ENCODE assay signal across 17 cellular contexts in genomic region chr5:172956936-172957335, GRCh38. TPM values are rescaled to one million over a fixed set of nuclear protein-coding genes. Genes with fewer than 3 reads are reported as not detected.
DNase-seq lines count a peak whose midpoint lies in the region; ATAC-seq, FAIRE-seq and TF ChIP-seq lines count a peak whose summit lies in the region.
"Had no signal": no experiment of that assay in that cellular context is flagged by ENCODE, and none has a peak within 500 bp of the region (broad histone marks: within the 10 kb centered on the region; RNA-seq: fewer than 3 reads in every experiment).

No MANE protein-coding gene starts in this region.

- no peak for TF ChIP-seq CTCF in SK-N-SH (IDR thresholded peaks at IDR 0.05)
- TF ChIP-seq CTCF in D721Med (IDR thresholded peaks at IDR 0.05; ENCODE audit: insufficient read depth, missing control alignments): no peak

- H3K79me1 ChIP-seq in mesenchymal stem cell (replicated peaks; ENCODE audit: low read length, poor library complexity, severe bottlenecking): peaks cover 16% of the 10 kb centered on the region

- peaks cover 27% of the 10 kb centered on the region for H3K4me1 Mint-ChIP-seq in activated T-helper 1 cell treated with anti-CD3 and anti-CD28 coated beads, Interleukin-12 subunit alpha, Interleukin-12 subunit beta, Interleukin-2, Interleukin-4 antibody, amounts not matched to agents 30 ng/mL and 10 ng/mL and 1 ng/mL, durations not matched to agents 14 hours and 24 hours and 36 hours (ENCODE audit: low read depth)

- H3K27me3 ChIP-seq in SK-N-SH (ENCODE audit: insufficient read depth): no peaks in the 10 kb centered on the region
- no peaks in the 10 kb centered on the region for H3K27me3 ChIP-seq in mesenchymal stem cell (ENCODE audit: control insufficient read depth in 1 of 2, insufficient read depth in 1 of 2, low read length in 2 of 2)
- H3K27me3 ChIP-seq: cardiac muscle cell, ovary had no signal

- no peak overlapping the region for H4K91ac ChIP-seq in mesenchymal stem cell (ENCODE audit: low read length)

- no peak overlapping the region for H2BK5ac ChIP-seq in mesenchymal stem cell (ENCODE audit: low read depth, low read length, poor library complexity, severe bottlenecking)

- no peak overlapping the region for H2BK12ac ChIP-seq in mesenchymal stem cell (ENCODE audit: low read length in 2 of 2)

- DNase-seq in SK-N-SH (no peak), mesenchymal stem cell (no peak), D721Med (ENCODE audit: insufficient read length, low spot score) (no peak), HUDEP-2 (lab: John Stamatoyannopoulos, UW; ENCODE audit: unreplicated experiment in 76 of 76) (no peak), hepatic stellate cell (ENCODE audit: low spot score) (no peak)
- no peak for DNase-seq in activated T-helper 1 cell treated with anti-CD3 and anti-CD28 coated beads, Interleukin-12 subunit alpha, Interleukin-12 subunit beta, Interleukin-2, Interleukin-4 antibody, amounts not matched to agents 30 ng/mL and 10 ng/mL and 1 ng/mL, durations not matched to agents 14 hours and 24 hours and 36 hours (ENCODE audit: low spot score)
- DNase-seq: activated CD4-positive, alpha-beta T cell treated with anti-CD3 and anti-CD28 coated beads for 36 hours; NCI-H2029 treated with DMSO at 0.1 percent for 48 hours; NCI-H510A treated with DMSO at 0.1 percent for 48 hours; ovary; PC-9; stimulated activated naive CD8-positive, alpha-beta T cell treated with anti-CD3 and anti-CD28 coated beads, Interleukin-15, Interleukin-2, amounts not matched to agents 100 U/mL and 50 U/mL, for 24 hours had no signal

- no peaks in the 10 kb centered on the region for H3K9me3 ChIP-seq in SK-N-SH
- H3K9me3 ChIP-seq in mesenchymal stem cell (ENCODE audit: control insufficient read depth, low read length): no peaks in the 10 kb centered on the region
- H3K9me3 ChIP-seq: ovary had no signal

- no peaks in the 10 kb centered on the region for H3K9me3 Mint-ChIP-seq in activated T-helper 1 cell treated with anti-CD3 and anti-CD28 coated beads, Interleukin-12 subunit alpha, Interleukin-12 subunit beta, Interleukin-2, Interleukin-4 antibody, amounts not matched to agents 30 ng/mL and 10 ng/mL and 1 ng/mL, durations not matched to agents 14 hours and 24 hours and 36 hours
- H3K9me3 Mint-ChIP-seq: activated naive CD4-positive, alpha-beta T cell treated with anti-CD3 and anti-CD28 coated beads, Interleukin-2, amount 50 U/mL, for 24 hours had no signal

- H3K27ac ChIP-seq in SK-N-SH (ENCODE audit: low read depth in 2 of 2, low read length in 1 of 2) (peak overlapping the region in 1 of 2 experiments; percentile 97; a peak in 2 of 4 replicates), mesenchymal stem cell (ENCODE audit: low read length, poor library complexity, severe bottlenecking) (peak overlapping the region; percentile 1)
- H3K27ac ChIP-seq: cardiac muscle cell, ovary had no signal

- peaks cover 5 to 7% of the 10 kb centered on the region in 2 experiments for H3K36me3 ChIP-seq in SK-N-SH (replicated peaks in 1 of 2; ENCODE audit: control insufficient read depth in 1 of 2, insufficient read depth in 2 of 2, low read length in 1 of 2)
- peaks cover under 1 to 13% of the 10 kb centered on the region in 2 experiments for H3K36me3 ChIP-seq in mesenchymal stem cell (ENCODE audit: control insufficient read depth in 1 of 2, insufficient read depth in 2 of 2, low read depth in 1 of 2, low read length in 2 of 2)
- H3K36me3 ChIP-seq: ovary had no signal

- H3K4me3 ChIP-seq in SK-N-SH (ENCODE audit: low read depth in 2 of 2, low read length in 1 of 2) (no peak overlapping the region), mesenchymal stem cell (ENCODE audit: insufficient read depth in 1 of 2, low read depth in 1 of 2, low read length in 2 of 2) (no peak overlapping the region)
- H3K4me3 ChIP-seq: cardiac muscle cell, ovary, PC-9 had no signal

- H2AFZ ChIP-seq in SK-N-SH (ENCODE audit: low read depth): no peak overlapping the region
- H2AFZ ChIP-seq in mesenchymal stem cell (ENCODE audit: low read depth, low read length): no peak overlapping the region
- H2AFZ ChIP-seq: PC-9 had no signal

- POLR2A ChIA-PET in SK-N-SH (lab: Yijun Ruan, JAX): no interaction called here

- H3K18ac ChIP-seq in mesenchymal stem cell (ENCODE audit: low read depth in 1 of 2, low read length in 2 of 2): no peak overlapping the region

- TF ChIP-seq RAD21 in SK-N-SH (IDR thresholded peaks at IDR 0.05; ENCODE audit: low read length): no peak

- no peak for FAIRE-seq in D721Med (lab: Jason Lieb, UNC)
- FAIRE-seq: A204.1 had no signal

- H3K4me1 ChIP-seq in SK-N-SH (ENCODE audit: control insufficient read depth in 1 of 2, insufficient read depth in 2 of 2, low read depth in 1 of 2, low read length in 1 of 2): peaks cover 10 to 27% of the 10 kb centered on the region in 2 experiments; a peak in 3 of 4 replicates
- H3K4me1 ChIP-seq in mesenchymal stem cell (ENCODE audit: control insufficient read depth, insufficient read depth, low read depth, low read length): peaks cover 16% of the 10 kb centered on the region

- WGBS in SK-N-SH (ENCODE audit: low lambda C conversion rate): 60% methylated on average over 4 of the region's 4 CpGs
- 97% methylated on average over 3 of the region's 4 CpGs for WGBS in mesenchymal stem cell

- no peak overlapping the region for H2BK120ac ChIP-seq in mesenchymal stem cell (ENCODE audit: low read depth, low read length)

- no peak overlapping the region for H4K8ac ChIP-seq in mesenchymal stem cell (ENCODE audit: low read length)

- no peaks in the 10 kb centered on the region for H3K9me2 ChIP-seq in SK-N-SH

- no peak overlapping the region for H2BK15ac ChIP-seq in mesenchymal stem cell (ENCODE audit: low read depth, poor library complexity, severe bottlenecking)

- peak overlapping the region; percentile 60 for H3K4me3 Mint-ChIP-seq in activated T-helper 1 cell treated with anti-CD3 and anti-CD28 coated beads, Interleukin-12 subunit alpha, Interleukin-12 subunit beta, Interleukin-2, Interleukin-4 antibody, amounts not matched to agents 30 ng/mL and 10 ng/mL and 1 ng/mL, durations not matched to agents 14 hours and 24 hours and 36 hours
- H3K4me3 Mint-ChIP-seq: activated CD4-positive, alpha-beta T cell treated with anti-CD3 and anti-CD28 coated beads for 36 hours had no signal

- H4K20me1 ChIP-seq in SK-N-SH (ENCODE audit: insufficient read depth): no peaks in the 10 kb centered on the region

- H3K14ac ChIP-seq in mesenchymal stem cell (ENCODE audit: low read length in 2 of 2): no peak overlapping the region

- no peak overlapping the region for H3K23ac ChIP-seq in mesenchymal stem cell (ENCODE audit: low read length in 2 of 2)

- H2AK5ac ChIP-seq in mesenchymal stem cell (ENCODE audit: low read length, severe bottlenecking): peak overlapping the region; percentile 47

- H3K9ac ChIP-seq in SK-N-SH (peak overlapping the region; percentile 57), mesenchymal stem cell (ENCODE audit: low read length) (no peak overlapping the region)

- no peak for TF ChIP-seq EP300 in SK-N-SH (IDR thresholded peaks at IDR 0.05; ENCODE audit: borderline replicate concordance in 1 of 2, low read depth in 1 of 2, low read length in 1 of 2)

- H3K4ac ChIP-seq in mesenchymal stem cell (ENCODE audit: low read depth in 1 of 2, low read length in 2 of 2): no peak overlapping the region

- no peak for ATAC-seq in SK-N-SH treated with all-trans-retinoic acid at 6 μM for 48 hours
- no peak for ATAC-seq in GM21737 (IDR thresholded peaks at IDR 0.05; ENCODE audit: unreplicated experiment)
- ATAC-seq: activated CD4-positive, alpha-beta T cell treated with anti-CD3 and anti-CD28 coated beads for 36 hours; stimulated activated naive CD8-positive, alpha-beta T cell treated with anti-CD3 and anti-CD28 coated beads, Interleukin-15, Interleukin-2, amounts not matched to agents 100 U/mL and 50 U/mL, for 24 hours had no signal

- intact Hi-C loops in activated T-helper 1 cell treated with anti-CD3 and anti-CD28 coated beads, Interleukin-12 subunit alpha, Interleukin-12 subunit beta, Interleukin-2, Interleukin-4 antibody, amounts not matched to agents 30 ng/mL and 10 ng/mL and 1 ng/mL, durations not matched to agents 14 hours and 24 hours and 36 hours (cut with micrococcal nuclease): no loop called here

- H3F3A ChIP-seq in SK-N-SH (replicated peaks; ENCODE audit: insufficient read depth): peaks cover 52% of the 10 kb centered on the region

- peaks cover 45% of the 10 kb centered on the region for H3K79me2 ChIP-seq in SK-N-SH (ENCODE audit: insufficient read depth)

- peaks cover 6% of the 10 kb centered on the region for H3K27me3 Mint-ChIP-seq in activated T-helper 1 cell treated with anti-CD3 and anti-CD28 coated beads, Interleukin-12 subunit alpha, Interleukin-12 subunit beta, Interleukin-2, Interleukin-4 antibody, amounts not matched to agents 30 ng/mL and 10 ng/mL and 1 ng/mL, durations not matched to agents 14 hours and 24 hours and 36 hours (ENCODE audit: insufficient read depth)
- H3K27me3 Mint-ChIP-seq: activated CD4-positive, alpha-beta T cell treated with anti-CD3 and anti-CD28 coated beads for 36 hours; activated naive CD4-positive, alpha-beta T cell treated with anti-CD3 and anti-CD28 coated beads, Interleukin-2, amount 50 U/mL, for 24 hours had no signal

- CTCF ChIA-PET in SK-N-SH (lab: Yijun Ruan, JAX): interaction anchor here (1.1 kb wide), 1 partner anchor 242 kb away, joined by 3 read pairs; no protein-coding TSS in a partner anchor

- no peak overlapping the region for H3K27ac Mint-ChIP-seq in activated T-helper 1 cell treated with anti-CD3 and anti-CD28 coated beads, Interleukin-12 subunit alpha, Interleukin-12 subunit beta, Interleukin-2, Interleukin-4 antibody, amounts not matched to agents 30 ng/mL and 10 ng/mL and 1 ng/mL, durations not matched to agents 14 hours and 24 hours and 36 hours
- H3K27ac Mint-ChIP-seq: activated CD4-positive, alpha-beta T cell treated with anti-CD3 and anti-CD28 coated beads for 36 hours had no signal

- 0 out of 2 replicates have a peak overlapping the region, but pooled peaks have one; percentile 50 for H3K4me2 ChIP-seq in SK-N-SH
- no peak overlapping the region for H3K4me2 ChIP-seq in mesenchymal stem cell (ENCODE audit: low read length, poor library complexity, severe bottlenecking)
- H3K4me2 ChIP-seq: PC-9 had no signal

- H3K36me3 Mint-ChIP-seq in activated T-helper 1 cell treated with anti-CD3 and anti-CD28 coated beads, Interleukin-12 subunit alpha, Interleukin-12 subunit beta, Interleukin-2, Interleukin-4 antibody, amounts not matched to agents 30 ng/mL and 10 ng/mL and 1 ng/mL, durations not matched to agents 14 hours and 24 hours and 36 hours (ENCODE audit: low read depth): peaks cover 13% of the 10 kb centered on the region

RNA-seq across cellular contexts. Expression of gene RPL26L1, which starts 2.3 kb away (rescaled TPM):
- polyA plus RNA-seq in SK-N-SH (2012; rRNA removed): 193 and 212 TPM in 2 replicates
- polyA plus RNA-seq in SK-N-SH (2012; cell fraction: cytosol; rRNA removed): 199 and 206 TPM in 2 replicates
- 86.4 and 89.6 TPM in 2 replicates for polyA plus RNA-seq in SK-N-SH (2012; cell fraction: nucleus; rRNA removed)
- total RNA-seq in activated T-helper 1 cell treated with anti-CD3 and anti-CD28 coated beads, Interleukin-12 subunit alpha, Interleukin-12 subunit beta, Interleukin-2, Interleukin-4 antibody, amounts not matched to agents 30 ng/mL and 10 ng/mL and 1 ng/mL, durations not matched to agents 14 hours and 24 hours and 36 hours: 69.0 and 70.9 TPM in 2 replicates
- 77.2 TPM for polyA plus RNA-seq in mesenchymal stem cell (2013, experiment 1 of 2)
- polyA plus RNA-seq in mesenchymal stem cell (2013, experiment 2 of 2): 75.2 TPM

RNA-seq across cellular contexts. Expression of gene ATP6V0E1, which starts 26.6 kb away (rescaled TPM):
- 215 and 243 TPM in 2 replicates for polyA plus RNA-seq in SK-N-SH (2012; rRNA removed)
- polyA plus RNA-seq in SK-N-SH (2012; cell fraction: cytosol; rRNA removed): 278 and 338 TPM in 2 replicates
- polyA plus RNA-seq in SK-N-SH (2012; cell fraction: nucleus; rRNA removed): 73.7 and 85.6 TPM in 2 replicates
- total RNA-seq in activated T-helper 1 cell treated with anti-CD3 and anti-CD28 coated beads, Interleukin-12 subunit alpha, Interleukin-12 subunit beta, Interleukin-2, Interleukin-4 antibody, amounts not matched to agents 30 ng/mL and 10 ng/mL and 1 ng/mL, durations not matched to agents 14 hours and 24 hours and 36 hours: 149 TPM in 2 replicates
- 462 TPM for polyA plus RNA-seq in mesenchymal stem cell (2013, experiment 1 of 2)
- 468 TPM for polyA plus RNA-seq in mesenchymal stem cell (2013, experiment 2 of 2)
